1 cellular context compared by ENCODE assay signal in genomic region chr15:64137226-64137833, GRCh38.
A peak's percentile ranks its signal among the peaks of the same experiment; 100 is the strongest.
TF ChIP-seq lines count a peak whose summit lies in the region.

No MANE protein-coding gene starts in this region.

TF ChIP-seq in H1, 55 proteins besides CTCF, POLR2A, EP300 and RAD21:
- TF ChIP-seq FOSL1 (IDR thresholded peaks at IDR 0.05; ENCODE audit: insufficient read depth, low read depth, low read length): no peak
- 0 out of 2 replicates have a peak, but pooled peaks have one; percentile 44 for TF ChIP-seq E2F6 (IDR thresholded peaks at IDR 0.05)
- TF ChIP-seq MAX (IDR thresholded peaks at IDR 0.05): peak; percentile 64; the same call in 1 of the 2 replicates
- TF ChIP-seq SP4 (IDR thresholded peaks at IDR 0.05; ENCODE audit: low read length): no peak
- TF ChIP-seq SIRT6 (IDR thresholded peaks at IDR 0.05; ENCODE audit: low read length): no peak
- TF ChIP-seq CHD7 (IDR thresholded peaks at IDR 0.05; ENCODE audit: insufficient replicate concordance, low read length): no peak
- TF ChIP-seq ASH2L (IDR thresholded peaks at IDR 0.05; ENCODE audit: low read length): no peak
- TF ChIP-seq CTBP2 (IDR thresholded peaks at IDR 0.05; ENCODE audit: borderline replicate concordance, insufficient read depth, insufficient read length, low read length): no peak
